ENCODE assay signal across 22 cellular contexts in genomic region chr2:20173496-20174402, GRCh38. TPM values are rescaled to one million over a fixed set of nuclear protein-coding genes. Genes with fewer than 3 reads are reported as not detected.
"Had no signal": no experiment of that assay in that cellular context is flagged by ENCODE, and none has a peak within 500 bp of the region (broad histone marks: within the 10 kb centered on the region; RNA-seq: fewer than 3 reads in every experiment).

No MANE protein-coding gene starts in this region.

- H3K9me3 ChIP-seq: adrenal gland, mucosa of descending colon, ovary, tibial artery had no signal

- H3K4me1 ChIP-seq: adrenal gland, tibial artery had no signal

- H3K4me3 ChIP-seq: adrenal gland, mucosa of descending colon, ovary, tibial artery had no signal

- H3K4me1 Mint-ChIP-seq: activated naive CD4-positive, alpha-beta T cell treated with anti-CD3 and anti-CD28 coated beads, Interleukin-2, amount 50 U/mL, for 24 hours; memory B cell; naive B cell had no signal

- H3K36me3 ChIP-seq: adrenal gland, ovary, tibial artery had no signal

- H3K27ac Mint-ChIP-seq: activated naive CD4-positive, alpha-beta T cell treated with anti-CD3 and anti-CD28 coated beads, Interleukin-2, amount 50 U/mL, for 24 hours; activated T-cell treated with anti-CD3 and anti-CD28 coated beads, Interleukin-2, amount 50 U/mL, for 72 hours; memory B cell; naive B cell had no signal

- H3K9me3 Mint-ChIP-seq: activated naive CD4-positive, alpha-beta T cell treated with anti-CD3 and anti-CD28 coated beads, Interleukin-2, amount 50 U/mL, for 24 hours; activated T-cell treated with anti-CD3 and anti-CD28 coated beads, Interleukin-2, amount 50 U/mL, for 72 hours; memory B cell; naive B cell; neural crest cell had no signal

- H3K27me3 ChIP-seq: adrenal gland, ovary had no signal

- FAIRE-seq: frontal cortex, urothelium cell line had no signal

- H3K27ac ChIP-seq: adrenal gland, ovary, tibial artery had no signal

- H3K4me3 Mint-ChIP-seq: activated naive CD4-positive, alpha-beta T cell treated with anti-CD3 and anti-CD28 coated beads, Interleukin-2, amount 50 U/mL, for 24 hours; activated T-cell treated with anti-CD3 and anti-CD28 coated beads, Interleukin-2, amount 50 U/mL, for 72 hours; memory B cell; neural crest cell had no signal

- H3K36me3 Mint-ChIP-seq: activated naive CD4-positive, alpha-beta T cell treated with anti-CD3 and anti-CD28 coated beads, Interleukin-2, amount 50 U/mL, for 24 hours; memory B cell; naive B cell had no signal

- DNase-seq: activated CD4-positive, alpha-beta T cell treated with anti-CD3 and anti-CD28 coated beads, Interleukin-2, amount 50 U/mL, for 1 hour; activated CD8-positive, alpha-beta memory T cell treated with anti-CD3 and anti-CD28 coated beads, Interleukin-2, amount 50 U/mL, for 48 hours; activated effector memory CD4-positive, alpha-beta T cell treated with anti-CD3 and anti-CD28 coated beads, Interleukin-2, amount 50 U/mL, for 16 hours; activated T-cell treated with anti-CD3 and anti-CD28 coated beads, Interleukin-2, amount 50 U/mL, for 72 hours; mucosa of descending colon; naive B cell; ovary; stimulated activated CD4-positive, alpha-beta T cell treated with anti-CD3 and anti-CD28 coated beads, Interleukin-12 subunit alpha, Interleukin-12 subunit beta, amount 100 ng/mL, for 4 hours; stimulated activated CD4-positive, alpha-beta T cell treated with anti-CD3 and anti-CD28 coated beads, Interleukin-1b, Interleukin-23, amount 100 ng/mL, for 48 hours; stimulated activated CD8-positive, alpha-beta memory T cell treated with anti-CD3 and anti-CD28 coated beads, Interleukin-4, amount 100 ng/mL, for 48 hours; stimulated activated naive CD4-positive, alpha-beta T cell treated with Interleukin-2 at 50 U/mL for 16 hours; substantia nigra; T1000 had no signal

- ATAC-seq: activated CD4-positive, CD25-positive, alpha-beta regulatory T cell treated with anti-CD3 and anti-CD28 coated beads, Interleukin-2, amount 50 U/mL, for 24 hours; activated T-cell treated with anti-CD3 and anti-CD28 coated beads, Interleukin-2, amount 50 U/mL, for 72 hours; mucosa of descending colon had no signal

RNA-seq across cellular contexts. Expression of gene SDC1, which starts 51.2 kb away (rescaled TPM):
- total RNA-seq: T-helper 1 cell treated with Interleukin-12 subunit alpha and Interleukin-12 subunit beta and Interleukin-4 antibody, amounts not matched to agents 30 ng/mL and 1 ng/mL, for 36 hours had no signal
